ENCODE assay signal across 8 cellular contexts in genomic region chr17:32877164-32877764, GRCh38. TPM values are rescaled to one million over a fixed set of nuclear protein-coding genes. Genes with fewer than 3 reads are reported as not detected.
DNase-seq lines count a peak whose midpoint lies in the region; ATAC-seq and TF ChIP-seq lines count a peak whose summit lies in the region.

No MANE protein-coding gene starts in this region.

- peak; percentile 69 for ATAC-seq in GM21367 (IDR thresholded peaks at IDR 0.05; ENCODE audit: unreplicated experiment)
- ATAC-seq in mucosa of descending colon, result peak; percentile 94

- H3K27ac ChIP-seq in epithelial cell of prostate, result peak overlapping the region; percentile 97

- intact Hi-C loops in mucosa of descending colon (cut with DNase I, micrococcal nuclease), result loop anchor here (5.0 kb wide), 2 partner anchors 90 to 95 kb away; no protein-coding TSS in a partner anchor

- no peaks in the 10 kb centered on the region for H3K36me3 ChIP-seq in mucosa of descending colon (ENCODE audit: low read depth)

- no peaks in the 10 kb centered on the region for H3K9me3 ChIP-seq in mucosa of descending colon

- DNase-seq in COLO668 (lab: John Stamatoyannopoulos, UW; ENCODE audit: unreplicated experiment) (peak; percentile 91), HT1080 (ENCODE audit: low read depth) (peak; percentile 68), NOMO-1 treated with dmso at 0.1 percent for 144 hours (lab: John Stamatoyannopoulos, UW; ENCODE audit: unreplicated experiment) (peak; percentile 70), epithelial cell of prostate (ENCODE audit: low read depth, low spot score) (peak; percentile 46), mucosa of descending colon (peak; percentile 94 to 98 (median 95))
- peak; percentile 96 for DNase-seq in activated CD8-positive, alpha-beta memory T cell treated with anti-CD3 and anti-CD28 coated beads, Interleukin-2, amount 50 U/mL, for 48 hours
- peak; percentile 85 to 86 for DNase-seq in stimulated activated CD8-positive, alpha-beta memory T cell treated with anti-CD3 and anti-CD28 coated beads, Interleukin-2, amount 100 ng/mL, for 1 hour (ENCODE audit: low read depth in 2 of 2)

- peak; percentile 93 for TF ChIP-seq CTCF in mucosa of descending colon (IDR thresholded peaks at IDR 0.05)

- H3K4me3 ChIP-seq in mucosa of descending colon, result peak overlapping the region; percentile 73

- H3K4me1 ChIP-seq in mucosa of descending colon (ENCODE audit: low read depth), result peaks cover 18% of the 10 kb centered on the region

RNA-seq across cellular contexts. Expression of gene MYO1D, which starts 0.3 kb away (rescaled TPM):
- 2.6 and 4.5 TPM in 2 replicates for total RNA-seq in HT1080 (2014; rRNA removed; shearing (Covaris generic))
- 5.5 and 6.1 TPM in 2 replicates for polyA plus RNA-seq in HT1080 (2015; cell fraction: cytosol; rRNA removed)
- 12.1 and 15.8 TPM in 2 replicates for polyA plus RNA-seq in HT1080 (2015; cell fraction: nucleus; rRNA removed)
- 100 to 1,000 TPM; 166 to 495 (median 256) TPM for total RNA-seq in mucosa of descending colon

RNA-seq across cellular contexts. Expression of gene TMEM98, which starts 50.7 kb away (rescaled TPM):
- 19.5 and 23.8 TPM in 2 replicates for total RNA-seq in HT1080 (2014; rRNA removed; shearing (Covaris generic))
- 13.1 and 14.5 TPM in 2 replicates for polyA plus RNA-seq in HT1080 (2015; cell fraction: cytosol; rRNA removed)
- 6.6 and 8.6 TPM in 2 replicates for polyA plus RNA-seq in HT1080 (2015; cell fraction: nucleus; rRNA removed)
- 100 to 1,000 TPM in 1 of 3 donors, 10 to 100 TPM in 2; 56.4 to 175 (median 85.9) TPM for total RNA-seq in mucosa of descending colon

Comparison
In these comparisons a context has a peak if more than half of its experiments do, and no peak if none do; other contexts are left out.
1. Peak in every context shown above with its lines: DNase-seq, ATAC-seq, H3K4me3 ChIP-seq and H3K27ac ChIP-seq.
2. DNase-seq: peak in every context shown above with its lines; median percentile 96 in activated CD8-positive, alpha-beta memory T cell treated with anti-CD3 and anti-CD28 coated beads, Interleukin-2, amount 50 U/mL, for 48 hours; 95 in mucosa of descending colon; 91 in COLO668; 86 in stimulated activated CD8-positive, alpha-beta memory T cell treated with anti-CD3 and anti-CD28 coated beads, Interleukin-2, amount 100 ng/mL, for 1 hour; 70 in NOMO-1 treated with dmso at 0.1 percent for 144 hours; 68 in HT1080; 46 in epithelial cell of prostate.
3. RNA of gene MYO1D, which starts 0.3 kb away (total RNA-seq): 166 to 495 TPM in mucosa of descending colon; 2.6 to 4.5 TPM in HT1080; every median in the first group is over 10 times any median in the second.